ENCODE assay signal across 31 cellular contexts in genomic region chr2:4002841-4003403, GRCh38.
"Had no signal": no experiment of that assay in that cellular context is flagged by ENCODE, and none has a peak within 500 bp of the region (broad histone marks: within the 10 kb centered on the region; RNA-seq: fewer than 3 reads in every experiment).

No MANE protein-coding gene starts in this region.

- FAIRE-seq: colon had no signal

- DNase-seq: activated CD4-positive, alpha-beta memory T cell treated with anti-CD3 and anti-CD28 coated beads for 36 hours; activated CD4-positive, alpha-beta T cell treated with anti-CD3 and anti-CD28 coated beads for 36 hours; activated CD4-positive, alpha-beta T cell treated with anti-CD3 and anti-CD28 coated beads, Interleukin-2, amount 10 ng/mL, durations not matched to agents 24 days and 14 days; activated CD4-positive, CD25-positive, alpha-beta regulatory T cell; activated CD4-positive, CD25-positive, alpha-beta regulatory T cell treated with anti-CD3 and anti-CD28 coated beads, Interleukin-2, amount 50 U/mL, for 72 hours; activated CD8-positive, alpha-beta memory T cell treated with anti-CD3 and anti-CD28 coated beads, Interleukin-2, amount 10 ng/mL, durations not matched to agents 7 days and 5 days; activated CD8-positive, alpha-beta memory T cell treated with anti-CD3 and anti-CD28 coated beads, Interleukin-2, amount 50 U/mL, for 4 hours; activated CD8-positive, alpha-beta T cell treated with anti-CD3 and anti-CD28 coated beads, Interleukin-2, amount 10 ng/mL, durations not matched to agents 7 days and 5 days; activated effector memory CD4-positive, alpha-beta T cell treated with anti-CD3 and anti-CD28 coated beads, Interleukin-2, amount 50 U/mL, for 16 hours; activated naive CD4-positive, alpha-beta T cell treated with anti-CD3 and anti-CD28 coated beads for 36 hours; activated naive CD8-positive, alpha-beta T cell treated with anti-CD3 and anti-CD28 coated beads for 36 hours; activated naive CD8-positive, alpha-beta T cell treated with anti-CD3 and anti-CD28 coated beads, Interleukin-2, amount 50 U/mL, for 24 hours; activated T-cell treated with anti-CD3 and anti-CD28 coated beads, Interleukin-2, amount 50 U/mL, for 1 hour; activated T-cell treated with anti-CD3 and anti-CD28 coated beads, Interleukin-2, amount 50 U/mL, for 48 hours; adrenal gland; amygdala; aorta; body of pancreas; caudate nucleus; cortex of kidney; dermis blood vessel endothelial cell; effector CD4-positive, alpha-beta T cell; effector memory CD8-positive, alpha-beta T cell; erythroblast; esophagus squamous epithelium; foreskin melanocyte; T-helper 1 cell; T-helper 17 cell; T1000 had no signal

- H3K4me3 ChIP-seq: adrenal gland, body of pancreas, esophagus squamous epithelium, gastroesophageal sphincter had no signal

- H3K36me3 ChIP-seq: adrenal gland, esophagus squamous epithelium, gastroesophageal sphincter had no signal

- H3K9me3 ChIP-seq: adrenal gland, body of pancreas, gastroesophageal sphincter had no signal

- H3K27ac ChIP-seq: adrenal gland, body of pancreas, esophagus squamous epithelium, gastroesophageal sphincter had no signal

- ATAC-seq: activated CD4-positive, alpha-beta T cell treated with anti-CD3 and anti-CD28 coated beads for 36 hours; activated CD8-positive, alpha-beta memory T cell treated with anti-CD3 and anti-CD28 coated beads, Interleukin-2, amount 10 ng/mL, durations not matched to agents 7 days and 5 days; activated CD8-positive, alpha-beta T cell treated with anti-CD3 and anti-CD28 coated beads, Interleukin-2, amount 10 ng/mL, durations not matched to agents 7 days and 5 days; activated naive CD8-positive, alpha-beta T cell treated with anti-CD3 and anti-CD28 coated beads, Interleukin-2, amount 50 U/mL, for 24 hours; body of pancreas; effector memory CD8-positive, alpha-beta T cell; gastroesophageal sphincter; T-helper 17 cell had no signal

- H3K4me1 ChIP-seq: adrenal gland, body of pancreas, esophagus squamous epithelium, gastroesophageal sphincter had no signal

- H3K27me3 ChIP-seq: adrenal gland, body of pancreas, esophagus squamous epithelium, gastroesophageal sphincter had no signal
